In genomic region chr22:42368379-42369249, GRCh38 we compare ENCODE assay signal across 8 cellular contexts.
DNase-seq lines count a peak whose midpoint lies in the region; ATAC-seq, FAIRE-seq and TF ChIP-seq lines count a peak whose summit lies in the region.

No MANE protein-coding gene starts in this region.

- H3K4me1 Mint-ChIP-seq in WTC11 = peaks cover 65% of the 10 kb centered on the region

- no peak overlapping the region for H3K27ac ChIP-seq in trophoblast cell (ENCODE audit: low read depth, low read length)

- POLR2A ChIA-PET in WTC11 (lab: Charles Lee) = interaction anchor here (1.3 to 1.5 kb wide), 3 partner anchors 10 to 17 kb away, joined by 3 read pairs; no protein-coding TSS in a partner anchor

- no peak overlapping the region for H3K9ac ChIP-seq in trophoblast cell (ENCODE audit: low read length)

- no peak overlapping the region for H2AK5ac ChIP-seq in trophoblast cell (ENCODE audit: low read length)

- ATAC-seq in HG03280 (IDR thresholded peaks at IDR 0.05; ENCODE audit: unreplicated experiment) (peak; percentile 25), WTC11 (peak; percentile 61)

- DNase-seq in NCI-H2227 (lab: John Stamatoyannopoulos, UW; ENCODE audit: unreplicated experiment) (peak; percentile 33), NCI-H2227 treated with DMSO at 0.1 percent for 48 hours (lab: John Stamatoyannopoulos, UW) (no peak), WTC11 (ENCODE audit: low spot score) (peak; percentile 81), fibroblast of pulmonary artery (ENCODE audit: low read depth) (no peak), trophoblast cell (peak; percentile 5 to 86), H54 (ENCODE audit: insufficient read length, low spot score) (no peak), EL (no peak)

- H3K4ac ChIP-seq in trophoblast cell (ENCODE audit: low read depth, low read length) = no peak overlapping the region

- H3K23ac ChIP-seq in trophoblast cell (ENCODE audit: low read length) = no peak overlapping the region

- H3K79me1 ChIP-seq in trophoblast cell (ENCODE audit: low read length) = no peaks in the 10 kb centered on the region

- H3K27me3 Mint-ChIP-seq in WTC11 (ENCODE audit: low read depth) = no peaks in the 10 kb centered on the region; the same call in 1 of the 2 replicates

- TF ChIP-seq CTCF in WTC11 (IDR thresholded peaks at IDR 0.05) (no peak), fibroblast of pulmonary artery (IDR thresholded peaks at IDR 0.05; ENCODE audit: low read length, missing control alignments) (no peak)

- peaks cover 23% of the 10 kb centered on the region for H3K27me3 ChIP-seq in trophoblast cell (ENCODE audit: insufficient read depth, low read length)

- H3K4me2 ChIP-seq in trophoblast cell (ENCODE audit: low read length) = peak overlapping the region; percentile 75

- no peak overlapping the region for H2BK12ac ChIP-seq in trophoblast cell (ENCODE audit: low read length)

- no peaks in the 10 kb centered on the region; the same call in 1 of the 2 replicates for H3K36me3 Mint-ChIP-seq in WTC11

- H3K79me2 ChIP-seq in trophoblast cell (ENCODE audit: control insufficient read depth, insufficient read depth, low read length, poor library complexity) = no peaks in the 10 kb centered on the region

- H3K9me3 ChIP-seq in trophoblast cell (ENCODE audit: insufficient read depth, low read depth, low read length) = no peaks in the 10 kb centered on the region

- H3K14ac ChIP-seq in trophoblast cell (ENCODE audit: low read length) = no peak overlapping the region

- H3K27ac Mint-ChIP-seq in WTC11 = no peak overlapping the region

- H4K8ac ChIP-seq in trophoblast cell (ENCODE audit: low read depth, low read length) = no peak overlapping the region

- H3K36me3 ChIP-seq in trophoblast cell (ENCODE audit: control insufficient read depth in 1 of 2, insufficient read depth in 2 of 2, low read length in 2 of 2) = no peaks in the 10 kb centered on the region

- FAIRE-seq in H54 (lab: Jason Lieb, UNC) = no peak

- no peak overlapping the region for H2BK120ac ChIP-seq in trophoblast cell (ENCODE audit: insufficient read depth, low read length, poor library complexity)

- H2BK5ac ChIP-seq in trophoblast cell (ENCODE audit: low read depth, low read length, poor library complexity) = no peak overlapping the region

- TF ChIP-seq POLR2A in H54 (IDR thresholded peaks at IDR 0.05; ENCODE audit: low read depth, low read length) = no peak

- peak overlapping the region; percentile 86 for H3K4me3 Mint-ChIP-seq in WTC11

- H3K9me3 Mint-ChIP-seq in WTC11 = no peaks in the 10 kb centered on the region

- no peak overlapping the region for H3K18ac ChIP-seq in trophoblast cell (ENCODE audit: low read length)

- no peak overlapping the region for H2AFZ ChIP-seq in trophoblast cell (ENCODE audit: insufficient read depth, low read length, poor library complexity)

- CTCF ChIA-PET in WTC11 (lab: Charles Lee) = interaction anchor here (0.7 to 4.2 kb wide), 13 partner anchors 8 to 278 kb away, joined by 3 to 29 read pairs (median 6); partner anchors contain the start of gene NDUFA6

- H4K91ac ChIP-seq in trophoblast cell (ENCODE audit: low read depth, low read length) = no peak overlapping the region

- H4K12ac ChIP-seq in trophoblast cell (ENCODE audit: low read depth, low read length) = no peak overlapping the region

- H3K4me1 ChIP-seq in trophoblast cell (ENCODE audit: control insufficient read depth in 1 of 2, insufficient read depth in 2 of 2, low read length in 2 of 2) = peaks cover 12 to 20% of the 10 kb centered on the region in 2 experiments

- H3K4me3 ChIP-seq in fibroblast of pulmonary artery (replicated peaks; ENCODE audit: low read depth, low read length) (peak overlapping the region; percentile 40), trophoblast cell (ENCODE audit: low read depth, low read length) (no peak overlapping the region)

- no CpG with 5 or more reads among the region's 86 CpGs for WGBS in trophoblast cell (ENCODE audit: extremely low coverage, insufficient coverage, insufficient read length)

TF ChIP-seq in WTC11, 78 proteins besides CTCF, POLR2A, EP300 and RAD21 (continues in another document):
- TF ChIP-seq USF1 (CRISPR knock-in tag; IDR thresholded peaks at IDR 0.05) = peak; percentile 50; the same call in 1 of the 2 replicates
- no peak for TF ChIP-seq TCF7 (CRISPR knock-in tag; IDR thresholded peaks at IDR 0.05; ENCODE audit: low read depth)
- no peak for TF ChIP-seq OVOL2 (CRISPR knock-in tag; IDR thresholded peaks at IDR 0.05; ENCODE audit: borderline replicate concordance)
- no peak for TF ChIP-seq TEAD4 (CRISPR knock-in tag; IDR thresholded peaks at IDR 0.05)
- TF ChIP-seq ATF1 (CRISPR knock-in tag; IDR thresholded peaks at IDR 0.05) = no peak
- TF ChIP-seq NR1H2 (CRISPR knock-in tag; IDR thresholded peaks at IDR 0.05) = no peak
- TF ChIP-seq ZNF281 (CRISPR knock-in tag; IDR thresholded peaks at IDR 0.05) = peak; percentile 27; the same call in 1 of the 2 replicates
- no peak for TF ChIP-seq CREB1 (CRISPR knock-in tag; IDR thresholded peaks at IDR 0.05)
- TF ChIP-seq ETV6 (CRISPR knock-in tag; IDR thresholded peaks at IDR 0.05) = 0 out of 2 replicates have a peak, but pooled peaks have one; percentile 67
- TF ChIP-seq EMX1 (CRISPR knock-in tag; IDR thresholded peaks at IDR 0.05) = no peak
- no peak for TF ChIP-seq SMAD4 (CRISPR knock-in tag; IDR thresholded peaks at IDR 0.05)
- TF ChIP-seq MXD4 (CRISPR knock-in tag; IDR thresholded peaks at IDR 0.05; ENCODE audit: borderline replicate concordance) = no peak
- no peak for TF ChIP-seq ATF3 (CRISPR knock-in tag; conservative IDR thresholded peaks at IDR 0.05)
- no peak for TF ChIP-seq PREB (CRISPR knock-in tag; IDR thresholded peaks at IDR 0.05; ENCODE audit: borderline replicate concordance)
- no peak for TF ChIP-seq E2F1 (CRISPR knock-in tag; IDR thresholded peaks at IDR 0.05)
- TF ChIP-seq FOXJ3 (CRISPR knock-in tag; IDR thresholded peaks at IDR 0.05; ENCODE audit: borderline replicate concordance) = no peak
- TF ChIP-seq NR3C1 (CRISPR knock-in tag; conservative IDR thresholded peaks at IDR 0.05; ENCODE audit: low read depth) = no peak

Comparison
In these comparisons a context has a peak if more than half of its experiments do, and no peak if none do; other contexts are left out.
1. DNase-seq: peak in NCI-H2227 (single experiment), WTC11 (single experiment) and trophoblast cell (2 of 2); none in NCI-H2227 treated with DMSO at 0.1 percent for 48 hours (single experiment), fibroblast of pulmonary artery (single experiment), H54 (single experiment) and EL (single experiment).